In genomic region chr6:158792505-158792904, GRCh38 we compare ENCODE assay signal across 7 cellular contexts. TPM values are rescaled to one million over a fixed set of nuclear protein-coding genes. Genes with fewer than 3 reads are reported as not detected.
DNase-seq lines count a peak whose midpoint lies in the region; ATAC-seq, FAIRE-seq and TF ChIP-seq lines count a peak whose summit lies in the region.
"Not testable (repeated sequence)": the region's sequence is repeated elsewhere in the genome, so short reads cannot be mapped to it uniquely, and the experiment has no call there.

No MANE protein-coding gene starts in this region.

- not testable (repeated sequence) for FAIRE-seq in keratinocyte (lab: Jason Lieb, UNC)

- H3K4me3 Mint-ChIP-seq in CD8-positive, alpha-beta memory T cell, result peak overlapping the region in 5 of 7 donors; percentile 5 to 76 (median 42)
- not testable (repeated sequence) for H3K4me3 Mint-ChIP-seq in WTC11; progenitor cell of endocrine pancreas (ENCODE audit: low read depth)
- H3K4me3 Mint-ChIP-seq in activated T-cell treated with anti-CD3 and anti-CD28 coated beads, Interleukin-2, amount 50 U/mL, for 4 hours, result peak overlapping the region; percentile 11
- H3K4me3 Mint-ChIP-seq in brain, result peak overlapping the region in 1 of 5 experiments; percentile 19

- not testable (repeated sequence) for H3K9ac ChIP-seq in OCI-LY3 (ENCODE audit: low read length); keratinocyte (ENCODE audit: control insufficient read depth, extremely low read depth, insufficient read depth, low read length)

- not testable (repeated sequence) for H3K4me3 ChIP-seq in CD8-positive, alpha-beta memory T cell (ENCODE audit: low read length); OCI-LY3 (ENCODE audit: low read length); keratinocyte (ENCODE audit: control insufficient read depth in 2 of 3, extremely low read depth in 1 of 3, insufficient read depth in 2 of 3, low read depth in 1 of 3, low read length in 3 of 3)

- not testable (repeated sequence) for TF ChIP-seq CTCF in OCI-LY3 (IDR thresholded peaks at IDR 0.05; ENCODE audit: low read depth, low read length); WTC11 (IDR thresholded peaks at IDR 0.05); brain (conservative IDR thresholded peaks at IDR 0.05); keratinocyte (optimal IDR thresholded peaks at IDR 0.05 in 1 of 3, IDR thresholded peaks at IDR 0.05 in 1 of 3, conservative IDR thresholded peaks at IDR 0.05 in 1 of 3; ENCODE audit: extremely low read depth in 1 of 3, insufficient read depth in 2 of 3, low read length in 3 of 3); progenitor cell of endocrine pancreas (IDR thresholded peaks at IDR 0.05; ENCODE audit: unreplicated experiment)

- peak overlapping the region; percentile 56 to 95 (median 84) for H3K27ac Mint-ChIP-seq in CD8-positive, alpha-beta memory T cell
- H3K27ac Mint-ChIP-seq in WTC11, result peak overlapping the region; percentile 94
- H3K27ac Mint-ChIP-seq in brain, result peak overlapping the region in 3 of 5 experiments; percentile 19 to 65 (median 42)
- peak overlapping the region; percentile 52 for H3K27ac Mint-ChIP-seq in progenitor cell of endocrine pancreas

- CTCF ChIA-PET in CD8-positive, alpha-beta memory T cell (lab: Charles Lee), result interaction anchor here (1.2 to 7.8 kb wide), 15 partner anchors 9 to 183 kb away, joined by 3 to 41 read pairs (median 6); no protein-coding TSS in a partner anchor
- CTCF ChIA-PET in WTC11 (lab: Charles Lee), result interaction anchor here (0.9 to 2.4 kb wide), 7 partner anchors 10 to 207 kb away, joined by 3 to 12 read pairs (median 6); partner anchors contain the start of gene RSPH3

- H3K4me2 ChIP-seq in OCI-LY3 (ENCODE audit: low read length) (peak overlapping the region; percentile 54), keratinocyte (ENCODE audit: control insufficient read depth, extremely low read depth, insufficient read depth, low read depth, low read length) (peak overlapping the region; percentile 4)

- peaks cover 65% of the 10 kb centered on the region for H3K4me1 ChIP-seq in CD8-positive, alpha-beta memory T cell (ENCODE audit: insufficient read depth, low read length)
- H3K4me1 ChIP-seq in OCI-LY3 (ENCODE audit: low read length) (peaks cover 33% of the 10 kb centered on the region), keratinocyte (ENCODE audit: control insufficient read depth, extremely low read depth, insufficient read depth, low read length) (peaks cover 51% of the 10 kb centered on the region)

- H3K27me3 Mint-ChIP-seq in CD8-positive, alpha-beta memory T cell; WTC11 (ENCODE audit: low read depth); activated T-cell treated with anti-CD3 and anti-CD28 coated beads, Interleukin-2, amount 50 U/mL, for 4 hours (ENCODE audit: low read depth); brain; progenitor cell of endocrine pancreas: not testable (repeated sequence)

- ATAC-seq in WTC11; activated T-cell treated with anti-CD3 and anti-CD28 coated beads, Interleukin-2, amount 50 U/mL, for 4 hours: not testable (repeated sequence)

- not testable (repeated sequence) for DNase-seq in CD8-positive, alpha-beta memory T cell; WTC11 (ENCODE audit: low spot score); activated T-cell treated with anti-CD3 and anti-CD28 coated beads, Interleukin-2, amount 50 U/mL, for 4 hours; keratinocyte (ENCODE audit: low read depth, low spot score); progenitor cell of endocrine pancreas (ENCODE audit: low spot score, unreplicated experiment)

- H3K9me3 Mint-ChIP-seq in CD8-positive, alpha-beta memory T cell; WTC11; activated T-cell treated with anti-CD3 and anti-CD28 coated beads, Interleukin-2, amount 50 U/mL, for 4 hours; brain; progenitor cell of endocrine pancreas (ENCODE audit: low read depth): not testable (repeated sequence)

- POLR2A ChIA-PET in CD8-positive, alpha-beta memory T cell (lab: Charles Lee), result interaction anchor here (0.7 to 1.7 kb wide), 4 partner anchors 16 to 77 kb away, joined by 4 to 6 read pairs (median 4); no protein-coding TSS in a partner anchor
- POLR2A ChIA-PET in WTC11 (lab: Charles Lee), result interaction anchor here (0.6 kb wide), 1 partner anchor 744 kb away, joined by 3 read pairs; no protein-coding TSS in a partner anchor

- H2AFZ ChIP-seq in OCI-LY3 (ENCODE audit: low read depth, low read length); keratinocyte (ENCODE audit: control insufficient read depth, low read length): not testable (repeated sequence)

- dilution Hi-C loops in keratinocyte (cut with MboI; ENCODE audit: extremely low pct_ligation_motif_present, low sequenced_read_pairs), result not testable (repeated sequence)

- H3K9me3 ChIP-seq in CD8-positive, alpha-beta memory T cell (ENCODE audit: low read length); OCI-LY3 (ENCODE audit: insufficient read depth, low read length); keratinocyte (ENCODE audit: control insufficient read depth, low read depth, low read length): not testable (repeated sequence)

- peaks cover 0 to 72% (median 9%) of the 10 kb centered on the region in 3 donors for H3K36me3 Mint-ChIP-seq in CD8-positive, alpha-beta memory T cell
- peaks cover 29% of the 10 kb centered on the region for H3K36me3 Mint-ChIP-seq in WTC11
- H3K36me3 Mint-ChIP-seq in activated T-cell treated with anti-CD3 and anti-CD28 coated beads, Interleukin-2, amount 50 U/mL, for 4 hours (ENCODE audit: insufficient read depth), result peaks cover 35% of the 10 kb centered on the region
- H3K36me3 Mint-ChIP-seq in brain, result not testable (repeated sequence)
- peaks cover 14% of the 10 kb centered on the region for H3K36me3 Mint-ChIP-seq in progenitor cell of endocrine pancreas (ENCODE audit: insufficient read depth)

- peaks cover 85% of the 10 kb centered on the region for H3K79me2 ChIP-seq in OCI-LY3 (ENCODE audit: low read length)
- H3K79me2 ChIP-seq in keratinocyte (ENCODE audit: control insufficient read depth, insufficient read depth, low read length), result peaks cover 97% of the 10 kb centered on the region

- H3K36me3 ChIP-seq in CD8-positive, alpha-beta memory T cell (ENCODE audit: insufficient read depth, low read length), result peaks cover 14% of the 10 kb centered on the region
- H3K36me3 ChIP-seq in OCI-LY3 (replicated peaks; ENCODE audit: low read depth, low read length) (peaks cover 14% of the 10 kb centered on the region), keratinocyte (ENCODE audit: control insufficient read depth in 2 of 2, extremely low read depth in 1 of 2, insufficient read depth in 2 of 2, low read length in 2 of 2) (peaks cover 11 to 37% of the 10 kb centered on the region in 2 experiments)

- H3K27me3 ChIP-seq in CD8-positive, alpha-beta memory T cell (ENCODE audit: insufficient read depth, low read length, poor library complexity, severe bottlenecking); OCI-LY3 (ENCODE audit: low read depth, low read length); keratinocyte (ENCODE audit: control insufficient read depth, extremely low read depth, insufficient read depth, low read length): not testable (repeated sequence)

- H3K4me1 Mint-ChIP-seq in CD8-positive, alpha-beta memory T cell, result peaks cover 78 to 92% (median 87%) of the 10 kb centered on the region in 3 donors
- peaks cover 67% of the 10 kb centered on the region for H3K4me1 Mint-ChIP-seq in WTC11
- H3K4me1 Mint-ChIP-seq in activated T-cell treated with anti-CD3 and anti-CD28 coated beads, Interleukin-2, amount 50 U/mL, for 4 hours (ENCODE audit: low read depth), result peaks cover 80% of the 10 kb centered on the region
- peaks cover 54% of the 10 kb centered on the region for H3K4me1 Mint-ChIP-seq in brain
- H3K4me1 Mint-ChIP-seq in progenitor cell of endocrine pancreas (ENCODE audit: low read depth), result peaks cover 41% of the 10 kb centered on the region

- peaks cover 14% of the 10 kb centered on the region for H3K9me1 ChIP-seq in keratinocyte (ENCODE audit: control insufficient read depth, extremely low read depth, insufficient read depth, low read length)

- peaks cover 87% of the 10 kb centered on the region for H4K20me1 ChIP-seq in OCI-LY3 (ENCODE audit: insufficient read depth, low read length)
- peaks cover 39% of the 10 kb centered on the region for H4K20me1 ChIP-seq in keratinocyte (ENCODE audit: control insufficient read depth, extremely low read depth, insufficient read depth, low read length)

- not testable (repeated sequence) for H3K27ac ChIP-seq in CD8-positive, alpha-beta memory T cell (ENCODE audit: low read depth, low read length); OCI-LY3 (ENCODE audit: low read length); keratinocyte (ENCODE audit: control insufficient read depth, insufficient read depth, low read length)

RNA-seq across cellular contexts. Expression of gene EZR, which starts 26.7 kb away (rescaled TPM):
- total RNA-seq in CD8-positive, alpha-beta memory T cell, result 100 to 1,000 TPM; 296 to 299 TPM
- 325 TPM for polyA plus RNA-seq in CD8-positive, alpha-beta memory T cell
- 194 to 215 TPM (median 199 TPM) in 3 replicates for total RNA-seq in WTC11 (2021)
- total RNA-seq in activated T-cell treated with anti-CD3 and anti-CD28 coated beads, Interleukin-2, amount 50 U/mL, for 4 hours, result 100 to 1,000 TPM; 315 to 327 (median 324) TPM
- polyA plus RNA-seq in brain (ENCODE audit: insufficient read depth, low read depth, low replicate concordance), result 317 TPM
- 261 to 315 TPM (median 277 TPM) in 3 replicates for polyA plus RNA-seq in keratinocyte
- 132 TPM for polyA plus RNA-seq in keratinocyte (2011; ENCODE audit: low read depth)
- polyA plus RNA-seq in keratinocyte (2011; cell fraction: cytosol; rRNA removed), result 255 and 263 TPM in 2 replicates
- 396 and 431 TPM in 2 replicates for polyA plus RNA-seq in keratinocyte (2011; cell fraction: nucleus; rRNA removed)
- polyA plus RNA-seq in keratinocyte (2012; ENCODE audit: low replicate concordance), result 252 and 297 TPM in 2 replicates
- 201 to 226 TPM (median 219 TPM) in 3 replicates for polyA minus RNA-seq in keratinocyte
- polyA minus RNA-seq in keratinocyte (2011; cell fraction: cytosol; rRNA and poly(A)+ RNA removed), result 188 TPM
- 136 and 235 TPM in 2 replicates for polyA minus RNA-seq in keratinocyte (2011; cell fraction: nucleus; rRNA and poly(A)+ RNA removed)
- total RNA-seq in progenitor cell of endocrine pancreas, result 258 and 274 TPM in 2 replicates

Comparison
In these comparisons a context has a peak if more than half of its experiments do, and no peak if none do; other contexts are left out.
1. H3K27ac Mint-ChIP-seq: peak in every context shown above with its lines; median percentile 94 in WTC11; 84 in CD8-positive, alpha-beta memory T cell; 52 in progenitor cell of endocrine pancreas; 42 in brain.